ENCODE assay signal across 9 cellular contexts in the genomic region with DNA sequence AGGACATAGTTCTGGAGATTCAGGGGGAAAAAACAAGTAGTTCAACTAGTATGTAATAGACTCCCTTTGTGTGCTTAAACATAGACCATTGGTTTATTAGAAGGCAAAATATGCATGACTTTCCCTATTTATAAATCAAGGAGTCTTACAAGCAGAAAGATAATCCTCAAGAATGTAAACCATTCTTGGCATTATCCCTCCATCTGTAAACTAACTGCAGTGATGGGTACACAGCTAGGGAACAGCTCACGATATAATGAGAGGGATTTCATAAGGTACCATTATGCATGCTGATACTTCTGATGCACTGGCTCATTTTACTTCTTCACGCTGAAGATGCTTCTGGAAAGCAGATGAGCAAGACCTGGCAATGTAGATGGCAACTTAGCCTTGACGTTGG. TPM values are rescaled to one million over a fixed set of nuclear protein-coding genes. Genes with fewer than 3 reads are reported as not detected.
DNase-seq lines count a peak whose midpoint lies in the region; ATAC-seq and TF ChIP-seq lines count a peak whose summit lies in the region.
"Had no signal": no experiment of that assay in that cellular context is flagged by ENCODE, and none has a peak within 500 bp of the region (broad histone marks: within the 10 kb centered on the region; RNA-seq: fewer than 3 reads in every experiment).

No MANE protein-coding gene starts in this region.

- no peaks in the 10 kb centered on the region for H3K9me3 Mint-ChIP-seq in activated CD8-positive, alpha-beta memory T cell treated with anti-CD3 and anti-CD28 coated beads, Interleukin-2, amount 10 ng/mL, durations not matched to agents 7 days and 5 days (ENCODE audit: low read depth)
- no peaks in the 10 kb centered on the region for H3K9me3 Mint-ChIP-seq in activated B cell treated with CpG ODN at 0.5 μM for 24 hours

- peaks cover 36% of the 10 kb centered on the region for H3K4me1 Mint-ChIP-seq in activated CD8-positive, alpha-beta memory T cell treated with anti-CD3 and anti-CD28 coated beads, Interleukin-2, amount 10 ng/mL, durations not matched to agents 7 days and 5 days
- H3K4me1 Mint-ChIP-seq in activated B cell treated with CpG ODN at 0.5 μM for 24 hours = peaks cover 45% of the 10 kb centered on the region

- WGBS in hepatocyte (ENCODE audit: low lambda C conversion rate, missing lambda C conversion rate) = 33% methylated on average over 3 of the region's 3 CpGs

- DNase-seq in activated CD8-positive, alpha-beta memory T cell treated with anti-CD3 and anti-CD28 coated beads, Interleukin-2, amount 10 ng/mL, durations not matched to agents 7 days and 5 days = no peak
- DNase-seq in activated CD8-positive, alpha-beta memory T cell treated with anti-CD3 and anti-CD28 coated beads, Interleukin-2, amount 50 U/mL, for 48 hours = no peak
- DNase-seq in activated B cell treated with CpG ODN at 0.5 μM for 24 hours (no peak), hepatocyte (ENCODE audit: low spot score) (no peak), BE2C (no peak), coronary artery (ENCODE audit: low spot score) (no peak)

- peaks cover 8% of the 10 kb centered on the region for H3K36me3 Mint-ChIP-seq in activated CD8-positive, alpha-beta memory T cell treated with anti-CD3 and anti-CD28 coated beads, Interleukin-2, amount 10 ng/mL, durations not matched to agents 7 days and 5 days
- peaks cover 29% of the 10 kb centered on the region for H3K36me3 Mint-ChIP-seq in activated B cell treated with CpG ODN at 0.5 μM for 24 hours (ENCODE audit: low read depth)

- no peak for ATAC-seq in activated CD8-positive, alpha-beta memory T cell treated with anti-CD3 and anti-CD28 coated beads, Interleukin-2, amount 10 ng/mL, durations not matched to agents 7 days and 5 days
- ATAC-seq in activated B cell treated with CpG ODN at 0.5 μM for 24 hours (ENCODE audit: low read depth) (no peak), HG03439 (IDR thresholded peaks at IDR 0.05; ENCODE audit: unreplicated experiment) (no peak)

- H4K20me1 ChIP-seq in hepatocyte (ENCODE audit: insufficient read depth, poor library complexity, severe bottlenecking) = no peaks in the 10 kb centered on the region

- no peak overlapping the region for H3K9ac ChIP-seq in subcutaneous abdominal adipose tissue (ENCODE audit: low read length in 5 of 5)

- peaks cover 33% of the 10 kb centered on the region for H3K79me2 ChIP-seq in hepatocyte

- peak overlapping the region; percentile 99 for H3K27ac Mint-ChIP-seq in activated CD8-positive, alpha-beta memory T cell treated with anti-CD3 and anti-CD28 coated beads, Interleukin-2, amount 10 ng/mL, durations not matched to agents 7 days and 5 days
- peak overlapping the region; percentile 99 for H3K27ac Mint-ChIP-seq in activated B cell treated with CpG ODN at 0.5 μM for 24 hours

- peak overlapping the region; percentile 92 for H2AFZ ChIP-seq in hepatocyte

- intact Hi-C loops in activated B cell treated with CpG ODN at 0.5 μM for 24 hours (cut with micrococcal nuclease) = loop anchor here (1.0 to 5.0 kb wide), 5 partner anchors 64 to 451 kb away; a partner anchor contains a TSS

- H3K27ac ChIP-seq in hepatocyte = no peak overlapping the region
- no peak overlapping the region for H3K27ac ChIP-seq in subcutaneous abdominal adipose tissue (ENCODE audit: low read depth, low read length)
- no peak overlapping the region for H3K27ac ChIP-seq in coronary artery
- H3K27ac ChIP-seq: epithelial cell of prostate had no signal

- TF ChIP-seq CTCF in activated B cell treated with CpG ODN at 0.5 μM for 24 hours (IDR thresholded peaks at IDR 0.05) (no peak), hepatocyte (IDR thresholded peaks at IDR 0.05; ENCODE audit: poor library complexity) (no peak), BE2C (IDR thresholded peaks at IDR 0.05; ENCODE audit: low read depth, low read length) (no peak), coronary artery (IDR thresholded peaks at IDR 0.05) (no peak)

- H3K4me3 Mint-ChIP-seq in activated CD8-positive, alpha-beta memory T cell treated with anti-CD3 and anti-CD28 coated beads, Interleukin-2, amount 10 ng/mL, durations not matched to agents 7 days and 5 days = peak overlapping the region; percentile 90
- peak overlapping the region; percentile 97 for H3K4me3 Mint-ChIP-seq in activated B cell treated with CpG ODN at 0.5 μM for 24 hours

- H3K9me2 ChIP-seq in hepatocyte (replicated peaks; ENCODE audit: insufficient read depth) = no peaks in the 10 kb centered on the region

- no peaks in the 10 kb centered on the region for H3K27me3 ChIP-seq in hepatocyte
- no peaks in the 10 kb centered on the region for H3K27me3 ChIP-seq in subcutaneous abdominal adipose tissue (ENCODE audit: control insufficient read depth in 5 of 5, insufficient read depth in 4 of 5, low read length in 5 of 5)
- H3K27me3 ChIP-seq in BE2C = no peaks in the 10 kb centered on the region

- H3K36me3 ChIP-seq in hepatocyte (replicated peaks; ENCODE audit: insufficient read depth, low read depth) (no peaks in the 10 kb centered on the region), subcutaneous abdominal adipose tissue (ENCODE audit: control insufficient read depth in 5 of 5, insufficient read depth in 5 of 5, low read length in 5 of 5) (peaks cover 0 to 6% (median 3%) of the 10 kb centered on the region in 5 donors), BE2C (no peaks in the 10 kb centered on the region; the same call in 1 of the 2 replicates)

- no peaks in the 10 kb centered on the region for H3K9me3 ChIP-seq in hepatocyte (ENCODE audit: low read depth)
- no peaks in the 10 kb centered on the region for H3K9me3 ChIP-seq in subcutaneous abdominal adipose tissue (ENCODE audit: control insufficient read depth in 5 of 5, low read length in 5 of 5)
- no peaks in the 10 kb centered on the region for H3K9me3 ChIP-seq in BE2C

- H3K4me1 ChIP-seq in hepatocyte (ENCODE audit: insufficient read depth) = peaks cover 16% of the 10 kb centered on the region
- peaks cover 0 to 35% (median 28%) of the 10 kb centered on the region in 5 donors for H3K4me1 ChIP-seq in subcutaneous abdominal adipose tissue (ENCODE audit: control insufficient read depth in 5 of 5, insufficient read depth in 5 of 5, low read length in 5 of 5)
- no peaks in the 10 kb centered on the region; the same call in 1 of the 2 replicates for H3K4me1 ChIP-seq in BE2C

- peaks cover 5% of the 10 kb centered on the region for H3K27me3 Mint-ChIP-seq in activated CD8-positive, alpha-beta memory T cell treated with anti-CD3 and anti-CD28 coated beads, Interleukin-2, amount 10 ng/mL, durations not matched to agents 7 days and 5 days
- peaks cover 1% of the 10 kb centered on the region for H3K27me3 Mint-ChIP-seq in activated B cell treated with CpG ODN at 0.5 μM for 24 hours

- peak overlapping the region; percentile 85 for H3K4me2 ChIP-seq in hepatocyte

- H3K4me3 ChIP-seq in hepatocyte = peak overlapping the region; percentile 66
- peak overlapping the region; percentile 51 to 100 (median 89) for H3K4me3 ChIP-seq in subcutaneous abdominal adipose tissue (ENCODE audit: low read depth in 1 of 5, low read length in 5 of 5)
- H3K4me3 ChIP-seq in BE2C (ENCODE audit: low read depth, low read length) = no peak overlapping the region
- no peak overlapping the region for H3K4me3 ChIP-seq in coronary artery

- POLR2A ChIA-PET in activated B cell treated with CpG ODN at 0.5 μM for 24 hours (lab: Charles Lee) = no interaction called here

- CTCF ChIA-PET in activated CD8-positive, alpha-beta memory T cell treated with anti-CD3 and anti-CD28 coated beads, Interleukin-2, amount 10 ng/mL, durations not matched to agents 7 days and 5 days (lab: Charles Lee) = no interaction called here
- CTCF ChIA-PET in activated B cell treated with CpG ODN at 0.5 μM for 24 hours (lab: Charles Lee) = no interaction called here

RNA-seq across cellular contexts. Expression of a gene that starts 0.9 kb away (rescaled TPM):
- under 1 TPM; 0.23 to 0.70 TPM for total RNA-seq in activated CD8-positive, alpha-beta memory T cell treated with anti-CD3 and anti-CD28 coated beads, Interleukin-2, amount 10 ng/mL, durations not matched to agents 7 days and 5 days
- 0.69 and 0.98 TPM in 2 replicates for total RNA-seq in activated B cell treated with CpG ODN at 0.5 μM for 24 hours
- total RNA-seq in hepatocyte = 0.48 and 0.93 TPM in 2 replicates
- 0.69 and 0.84 TPM in 2 replicates for polyA plus RNA-seq in hepatocyte
- 0.56 TPM for polyA plus RNA-seq in BE2C (2012; ENCODE audit: insufficient read depth, insufficient read length, low read depth)

RNA-seq across cellular contexts. Expression of a gene that starts 1.6 kb away (rescaled TPM):
- 10 to 100 TPM; 30.4 to 37.4 TPM for total RNA-seq in activated CD8-positive, alpha-beta memory T cell treated with anti-CD3 and anti-CD28 coated beads, Interleukin-2, amount 10 ng/mL, durations not matched to agents 7 days and 5 days
- total RNA-seq in activated B cell treated with CpG ODN at 0.5 μM for 24 hours (23.3 and 27.0 TPM in 2 replicates), hepatocyte (22.8 and 25.6 TPM in 2 replicates)
- polyA plus RNA-seq in hepatocyte = 53.0 and 67.2 TPM in 2 replicates
- polyA plus RNA-seq in BE2C (2012; ENCODE audit: insufficient read depth, insufficient read length, low read depth) = 49.1 TPM

Comparison
In these comparisons a context has a peak if more than half of its experiments do, and no peak if none do; other contexts are left out.
1. H3K4me3 ChIP-seq: peak in hepatocyte (single experiment) and subcutaneous abdominal adipose tissue (5 of 5); none in BE2C (single experiment) and coronary artery (single experiment).